Comparison of ENCODE assay signal across 10 cellular contexts in genomic region chr10:60825520-60825919, GRCh38.
"Had no signal": no experiment of that assay in that cellular context is flagged by ENCODE, and none has a peak within 500 bp of the region (broad histone marks: within the 10 kb centered on the region; RNA-seq: fewer than 3 reads in every experiment).

No MANE protein-coding gene starts in this region.

- H3K9me3 ChIP-seq: HAP-1 had no signal

- H3K4me1 ChIP-seq: HAP-1 had no signal

- DNase-seq: GM23248, GOT3, H7, Karpas-422, KBM-7 had no signal

- ATAC-seq: HCT116, HepG2 had no signal

- H3K9ac ChIP-seq: GM23248, KMS-11 had no signal

- FAIRE-seq: HepG2 had no signal

- H3K4me2 ChIP-seq: KMS-11 had no signal

- H3K27ac ChIP-seq: GM23248, HL-60, KMS-11 had no signal

- H2AFZ ChIP-seq: GM23248 had no signal

- H3K36me3 ChIP-seq: HAP-1 had no signal

- H3K4me3 ChIP-seq: GM23248, HAP-1 had no signal
